ENCODE assay signal across 8 cellular contexts in the genomic region with DNA sequence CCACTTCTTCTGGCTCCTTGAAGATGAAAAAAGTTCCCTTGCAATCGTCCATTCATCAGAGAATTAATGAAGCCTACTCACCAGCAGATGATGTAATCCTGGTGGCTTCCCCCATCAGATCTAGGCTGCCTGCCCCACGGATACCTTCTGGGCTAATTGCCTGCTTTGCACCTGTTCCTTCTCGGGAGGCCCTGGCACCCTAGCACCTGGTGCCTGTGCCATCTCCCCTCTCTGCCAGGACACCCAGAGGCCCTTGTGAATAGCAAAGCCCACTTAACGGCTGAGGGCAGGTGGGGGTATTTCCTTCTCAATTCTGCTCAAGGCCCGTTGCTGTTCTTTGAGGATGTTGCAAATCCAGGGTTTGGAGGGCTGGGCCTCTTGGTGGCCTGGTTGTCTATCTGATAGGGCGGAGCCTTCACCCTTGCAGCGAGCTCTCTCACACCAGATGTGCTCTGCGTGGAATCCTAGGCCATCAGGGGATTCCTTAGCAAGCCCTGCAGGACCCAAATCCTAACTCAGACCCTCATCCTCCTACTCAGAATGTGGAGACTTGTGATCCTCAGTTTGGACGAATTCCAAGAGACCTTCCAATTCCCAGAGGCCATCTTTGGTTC. TPM values are rescaled to one million over a fixed set of nuclear protein-coding genes. Genes with fewer than 3 reads are reported as not detected.
DNase-seq lines count a peak whose midpoint lies in the region; ATAC-seq and TF ChIP-seq lines count a peak whose summit lies in the region.

TSS of gene LMO2 (minus strand) at position 363 of the 614 bp plus-strand sequence. CDS start 22,360 bp downstream, outside the sequence.

- H3K4me1 Mint-ChIP-seq in H9, result peaks cover 19 to 21% of the 10 kb centered on the region in 2 experiments

- H4K20me1 ChIP-seq in H9 (ENCODE audit: control insufficient read depth, insufficient read depth, insufficient read length), result no peaks in the 10 kb centered on the region

- no peak within 1 kb of the TSS for H2AFZ ChIP-seq in H9 (ENCODE audit: low read length)

- TF ChIP-seq CTCF in H9 (conservative IDR thresholded peaks at IDR 0.05) (no peak), GM20000 (IDR thresholded peaks at IDR 0.05; ENCODE audit: extremely low read depth, missing control alignments) (no peak)

- no peak within 1 kb of the TSS for H3K9ac ChIP-seq in H9 (ENCODE audit: extremely low read depth, insufficient read length, low read length)

- H3K4ac ChIP-seq in H9 (ENCODE audit: low read depth, low read length), result no peak within 1 kb of the TSS

- H3K14ac ChIP-seq in H9 (ENCODE audit: insufficient read depth, low read length), result no peak within 1 kb of the TSS

- H3K18ac ChIP-seq in H9 (ENCODE audit: insufficient read length, low read depth, low read length), result no peak within 1 kb of the TSS

- peak within 1 kb of the TSS in 2 of 3 experiments; percentile 27 to 56; a peak in 3 of 7 replicates for H3K27ac Mint-ChIP-seq in H9

- H3K4me2 ChIP-seq in H9 (ENCODE audit: insufficient read depth, insufficient read length, low read length), result no peak within 1 kb of the TSS

- H4K8ac ChIP-seq in H9 (replicated peaks; ENCODE audit: insufficient read length, low read depth, low read length), result no peak within 1 kb of the TSS

- in situ Hi-C loops in ACHN (cut with HindIII; ENCODE audit: low pct_ligation_motif_present, low pct_unique_long_range_greater_than_20kb, low sequenced_read_pairs), result no loop called here

- no peak within 1 kb of the TSS for H3K23ac ChIP-seq in H9 (ENCODE audit: insufficient read length, low read depth, low read length)

- no peak within 1 kb of the TSS for H3K4me3 ChIP-seq in ectodermal cell (ENCODE audit: insufficient read depth, low read depth, low read length)

- H3K79me2 ChIP-seq in H9 (ENCODE audit: insufficient read depth, low read length), result no peaks in the 10 kb centered on the region

- no peaks in the 10 kb centered on the region for H3K36me3 Mint-ChIP-seq in H9 (ENCODE audit: insufficient read depth in 1 of 3, low read depth in 3 of 3)

- H3K27ac ChIP-seq in H9 (ENCODE audit: insufficient read length, low read depth, low read length) (no peak within 1 kb of the TSS), ectodermal cell (ENCODE audit: insufficient read depth, low read depth, low read length, poor library complexity, severe bottlenecking) (peak within 1 kb of the TSS; percentile 53)

- H3K4me1 ChIP-seq in H9 (ENCODE audit: insufficient read depth, low read length) (no peaks in the 10 kb centered on the region), ectodermal cell (ENCODE audit: control insufficient read depth, insufficient read depth, low read length) (peaks cover 8% of the 10 kb centered on the region)

- H3T11ph ChIP-seq in H9 (ENCODE audit: low read length), result no peak within 1 kb of the TSS

- H3K27me3 Mint-ChIP-seq in H9 (ENCODE audit: low read depth), result peaks cover 2% of the 10 kb centered on the region

- no peak within 1 kb of the TSS for H2BK5ac ChIP-seq in H9 (ENCODE audit: insufficient read length, low read length)

- H3K27me3 ChIP-seq in H9 (ENCODE audit: insufficient read depth, low read length) (no peaks in the 10 kb centered on the region), ectodermal cell (ENCODE audit: control insufficient read depth, insufficient read depth, low read length, poor library complexity, severe bottlenecking) (no peaks in the 10 kb centered on the region)

- WGBS in H9 (ENCODE audit: extremely low coverage, insufficient read length, low lambda C conversion rate), result no CpG with 5 or more reads among the region's 9 CpGs
- 84% methylated on average over 9 of the region's 9 CpGs for WGBS in ectodermal cell, 2 experiments

- H3K4me3 Mint-ChIP-seq in H9, result no peak within 1 kb of the TSS; a peak in 1 of 5 replicates

- no peak within 1 kb of the TSS for H2BK12ac ChIP-seq in H9 (ENCODE audit: insufficient read length, low read depth, low read length)

- no peaks in the 10 kb centered on the region for H3K79me1 ChIP-seq in H9 (ENCODE audit: insufficient read depth, low read depth, low read length, poor library complexity, severe bottlenecking)

- no peak within 1 kb of the TSS for H2BK15ac ChIP-seq in H9 (ENCODE audit: low read depth, low read length)

- H3K9me3 ChIP-seq in H9 (ENCODE audit: control insufficient read depth, low read depth, low read length) (no peaks in the 10 kb centered on the region), ectodermal cell (ENCODE audit: control insufficient read depth, low read length) (no peaks in the 10 kb centered on the region)

- no peak for ATAC-seq in GM19455 (IDR thresholded peaks at IDR 0.05; ENCODE audit: unreplicated experiment)

- DNase-seq in H9 (no peak), NCI-H2196 treated with DMSO at 0.1 percent for 48 hours (lab: John Stamatoyannopoulos, UW; ENCODE audit: unreplicated experiment) (peak; percentile 68), pulmonary artery endothelial cell (ENCODE audit: low read depth, low spot score) (no peak), HuH-7.5 (ENCODE audit: low spot score) (no peak), ACHN (no peak), GM20000 (ENCODE audit: low spot score) (no peak)

- no peak within 1 kb of the TSS for H2AK5ac ChIP-seq in H9 (ENCODE audit: insufficient read length, low read length)

- H4K5ac ChIP-seq in H9 (ENCODE audit: insufficient read length, low read depth, low read length), result no peak within 1 kb of the TSS

- H4K91ac ChIP-seq in H9 (ENCODE audit: insufficient read length, low read depth, low read length), result no peak within 1 kb of the TSS

- no peaks in the 10 kb centered on the region for H3K36me3 ChIP-seq in ectodermal cell (ENCODE audit: control insufficient read depth, insufficient read depth, low read length)

- no peak within 1 kb of the TSS for H3K56ac ChIP-seq in H9 (ENCODE audit: insufficient read length, low read depth, low read length)

- no peaks in the 10 kb centered on the region for H3K23me2 ChIP-seq in H9 (ENCODE audit: insufficient read length, low read depth, low read length, poor library complexity, severe bottlenecking)

- no peak within 1 kb of the TSS for H2BK20ac ChIP-seq in H9 (ENCODE audit: low read depth, low read length, poor library complexity, severe bottlenecking)

- H2BK120ac ChIP-seq in H9 (ENCODE audit: low read depth, low read length, poor library complexity, severe bottlenecking), result no peak within 1 kb of the TSS

- H3K9me3 Mint-ChIP-seq in H9, result no peaks in the 10 kb centered on the region

RNA-seq across cellular contexts. Expression of gene LMO2, which starts in this region (rescaled TPM):
- total RNA-seq in H9 (2021) (0.33 and 0.48 TPM in 2 replicates), pulmonary artery endothelial cell (30.9 and 56.3 TPM in 2 replicates)
- polyA plus RNA-seq in ectodermal cell (2013, experiment 1 of 4), result 2.0 TPM
- 1.2 TPM for polyA plus RNA-seq in ectodermal cell (2013, experiment 2 of 4)
- polyA plus RNA-seq in ectodermal cell (2013, experiment 3 of 4), result 2.4 TPM
- polyA plus RNA-seq in ectodermal cell (2013, experiment 4 of 4), result 1.4 TPM

Comparison
In these comparisons a context has a peak if more than half of its experiments do, and no peak if none do; other contexts are left out.
1. RNA of gene LMO2 (total RNA-seq): 30.9 to 56.3 TPM in pulmonary artery endothelial cell; 0.33 to 0.48 TPM in H9; every median in the first group is over 10 times any median in the second.